Comparison of ENCODE assay signal across 19 cellular contexts in the genomic region with DNA sequence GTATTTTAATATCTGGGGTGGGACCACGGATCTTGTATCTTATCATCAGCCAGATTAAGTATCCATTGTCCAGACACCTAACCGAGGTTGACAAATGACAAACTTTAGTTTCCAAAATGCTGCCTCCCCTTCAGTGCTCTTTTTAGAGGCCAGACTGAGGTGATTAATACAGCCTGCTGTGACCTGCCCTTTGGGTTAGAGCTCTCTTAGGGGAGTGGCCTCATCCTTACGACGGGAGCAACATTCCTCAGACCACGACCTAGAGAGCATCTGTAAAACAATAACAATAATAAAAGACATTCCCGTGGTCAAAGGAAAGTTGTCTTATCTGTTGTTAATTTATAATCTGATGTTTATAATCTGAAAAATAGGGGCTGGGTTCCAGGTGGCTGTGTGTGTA.
DNase-seq lines count a peak whose midpoint lies in the region; ATAC-seq, FAIRE-seq and TF ChIP-seq lines count a peak whose summit lies in the region.
"Had no signal": no experiment of that assay in that cellular context is flagged by ENCODE, and none has a peak within 500 bp of the region (broad histone marks: within the 10 kb centered on the region; RNA-seq: fewer than 3 reads in every experiment).

No MANE protein-coding gene starts in this region.

- H2AFZ ChIP-seq in H1 (ENCODE audit: low read length) (no peak overlapping the region), mesenchymal stem cell (ENCODE audit: low read depth, low read length) (no peak overlapping the region)
- H2AFZ ChIP-seq: GM23248 had no signal

- FAIRE-seq in H1 (lab: Jason Lieb, UNC) = no peak
- FAIRE-seq: D721Med had no signal

- H3K9me3 Mint-ChIP-seq in activated CD4-positive, alpha-beta T cell treated with anti-CD3 and anti-CD28 coated beads, Interleukin-2, amount 10 ng/mL, durations not matched to agents 24 days and 14 days = no peaks in the 10 kb centered on the region

- H3K23ac ChIP-seq in H1 (ENCODE audit: insufficient read length) (no peak overlapping the region), mesenchymal stem cell (ENCODE audit: low read length in 2 of 2) (no peak overlapping the region)

- no peak overlapping the region for H4K5ac ChIP-seq in H1 (ENCODE audit: insufficient read length, low read depth, low read length)

- H2BK20ac ChIP-seq in H1 (ENCODE audit: low read length) = no peak overlapping the region

- TF ChIP-seq RAD21 in H1 (IDR thresholded peaks at IDR 0.05 in 1 of 2, conservative IDR thresholded peaks at IDR 0.05 in 1 of 2; ENCODE audit: low read depth in 2 of 2, low read length in 2 of 2) = no peak

- H3K4me3 ChIP-seq in H1 (ENCODE audit: extremely low read depth in 1 of 4, insufficient read depth in 2 of 4, low read depth in 3 of 4, low read length in 4 of 4) (no peak overlapping the region), mesenchymal stem cell (ENCODE audit: insufficient read depth in 1 of 2, low read depth in 1 of 2, low read length in 2 of 2) (no peak overlapping the region)
- H3K4me3 ChIP-seq: BLaER1 treated with 17β-estradiol and CSF1 and Interleukin-3, amounts not matched to agents 10 nM and 100 nM; GM23248 had no signal

- H2BK5ac ChIP-seq in H1 (ENCODE audit: low read depth, low read length) (no peak overlapping the region), mesenchymal stem cell (ENCODE audit: low read depth, low read length, poor library complexity, severe bottlenecking) (no peak overlapping the region)

- 62% methylated on average over 6 of the region's 6 CpGs; no CpG with 5 or more reads in 1 of the 2 experiments for WGBS in H1 (ENCODE audit: extremely low coverage in 1 of 2, insufficient coverage in 1 of 2, insufficient read length in 1 of 2, insufficient replicate concordance in 2 of 2, low coverage in 1 of 2, low lambda C conversion rate in 2 of 2, missing lambda C conversion rate in 1 of 2), 2 experiments
- 51% methylated on average over 3 of the region's 6 CpGs for WGBS in mesenchymal stem cell

- no peak overlapping the region for H2BK15ac ChIP-seq in H1 (ENCODE audit: low read length)
- no peak overlapping the region for H2BK15ac ChIP-seq in mesenchymal stem cell (ENCODE audit: low read depth, poor library complexity, severe bottlenecking)

- no peaks in the 10 kb centered on the region for H4K20me1 ChIP-seq in H1 (replicated peaks in 1 of 2; ENCODE audit: control insufficient read depth in 1 of 2, insufficient read depth in 2 of 2, low read length in 2 of 2)
- H4K20me1 ChIP-seq: BLaER1 treated with 17β-estradiol and CSF1 and Interleukin-3, amounts not matched to agents 10 nM and 100 nM had no signal

- H3K9me3 ChIP-seq in H1 (ENCODE audit: insufficient read depth in 2 of 2, low read depth in 1 of 2, low read length in 1 of 2) (no peaks in the 10 kb centered on the region), mesenchymal stem cell (ENCODE audit: control insufficient read depth, low read length) (no peaks in the 10 kb centered on the region)
- H3K9me3 ChIP-seq: BLaER1 treated with 17β-estradiol and CSF1 and Interleukin-3, amounts not matched to agents 10 nM and 100 nM had no signal

- H3K18ac ChIP-seq in H1 (ENCODE audit: extremely low read depth, low read length) = no peak overlapping the region
- H3K18ac ChIP-seq in mesenchymal stem cell (ENCODE audit: low read depth in 1 of 2, low read length in 2 of 2) = no peak overlapping the region

- TF ChIP-seq CTCF in H1 (IDR thresholded peaks at IDR 0.05; ENCODE audit: control extremely low read depth in 1 of 3, insufficient read depth in 1 of 3, low read depth in 1 of 3, low read length in 3 of 3) = no peak

- intact Hi-C loops in activated CD4-positive, alpha-beta T cell treated with anti-CD3 and anti-CD28 coated beads, Interleukin-2, amount 10 ng/mL, durations not matched to agents 24 days and 14 days (cut with micrococcal nuclease) = no loop called here

- no peaks in the 10 kb centered on the region for H3K79me1 ChIP-seq in H1 (ENCODE audit: low read depth, low read length)
- H3K79me1 ChIP-seq in mesenchymal stem cell (replicated peaks; ENCODE audit: low read length, poor library complexity, severe bottlenecking) = no peaks in the 10 kb centered on the region

- H3K4me2 ChIP-seq in H1 (ENCODE audit: insufficient read depth in 1 of 2, low read depth in 2 of 2, low read length in 2 of 2) (no peak overlapping the region), mesenchymal stem cell (ENCODE audit: low read length, poor library complexity, severe bottlenecking) (no peak overlapping the region)
- H3K4me2 ChIP-seq: BLaER1 treated with 17β-estradiol and CSF1 and Interleukin-3, amounts not matched to agents 10 nM and 100 nM; KMS-11 had no signal

- no peak overlapping the region for H4K8ac ChIP-seq in H1 (ENCODE audit: extremely low read depth, insufficient read depth, low read length)
- H4K8ac ChIP-seq in mesenchymal stem cell (ENCODE audit: low read length) = no peak overlapping the region

- no peak for TF ChIP-seq POLR2A in H1 (IDR thresholded peaks at IDR 0.05; ENCODE audit: control extremely low read depth in 1 of 2, low read depth in 2 of 2, low read length in 2 of 2)

- H3K36me3 Mint-ChIP-seq in activated CD4-positive, alpha-beta T cell treated with anti-CD3 and anti-CD28 coated beads, Interleukin-2, amount 10 ng/mL, durations not matched to agents 24 days and 14 days (ENCODE audit: low read depth) = no peaks in the 10 kb centered on the region

- H3K4me3 Mint-ChIP-seq in activated CD4-positive, alpha-beta T cell treated with anti-CD3 and anti-CD28 coated beads, Interleukin-2, amount 10 ng/mL, durations not matched to agents 24 days and 14 days = no peak overlapping the region
- H3K4me3 Mint-ChIP-seq: CD8-positive, alpha-beta memory T cell had no signal

- peak; percentile 36 for DNase-seq in ELR (ENCODE audit: low read depth)
- DNase-seq in RPMI7951 (ENCODE audit: low read depth) = peak; percentile 22
- no peak for DNase-seq in H1 (ENCODE audit: low read depth in 1 of 2, low spot score in 2 of 2)
- DNase-seq in mesenchymal stem cell = peak; percentile 8
- no peak for DNase-seq in NCI-H345 treated with DMSO at 0.1 percent for 48 hours (lab: John Stamatoyannopoulos, UW; ENCODE audit: unreplicated experiment)
- no peak for DNase-seq in activated CD4-positive, alpha-beta T cell treated with anti-CD3 and anti-CD28 coated beads, Interleukin-2, amount 10 ng/mL, durations not matched to agents 24 days and 14 days
- DNase-seq: CD8-positive, alpha-beta memory T cell; NCI-H1417 treated with DMSO at 0.1 percent for 48 hours; NCI-H1930; NCI-H345; NCI-H526; PC-3 had no signal

- H3K56ac ChIP-seq in H1 (replicated peaks; ENCODE audit: insufficient read length, low read depth, low read length) = no peak overlapping the region

- H4K91ac ChIP-seq in H1 (replicated peaks; ENCODE audit: insufficient read length, low read length) (no peak overlapping the region), mesenchymal stem cell (ENCODE audit: low read length) (no peak overlapping the region)

- H3K79me2 ChIP-seq in H1 (ENCODE audit: control insufficient read depth in 1 of 2, insufficient read depth in 2 of 2, low read length in 2 of 2) = no peaks in the 10 kb centered on the region

- no peak for TF ChIP-seq EP300 in H1 (IDR thresholded peaks at IDR 0.05; ENCODE audit: borderline replicate concordance in 1 of 2, low read depth in 2 of 2, low read length in 2 of 2)

- no peaks in the 10 kb centered on the region for H3K23me2 ChIP-seq in H1 (ENCODE audit: low read depth, low read length)

- H3K9ac ChIP-seq in H1 (replicated peaks in 1 of 4; ENCODE audit: extremely low read depth in 1 of 4, low read depth in 3 of 4, low read length in 3 of 4) = no peak overlapping the region
- no peak overlapping the region for H3K9ac ChIP-seq in mesenchymal stem cell (ENCODE audit: low read length)
- H3K9ac ChIP-seq: BLaER1 treated with 17β-estradiol and CSF1 and Interleukin-3, amounts not matched to agents 10 nM and 100 nM; GM23248; KMS-11 had no signal

- H3K27ac ChIP-seq in H1 (ENCODE audit: low read depth, low read length) (no peak overlapping the region), mesenchymal stem cell (ENCODE audit: low read length, poor library complexity, severe bottlenecking) (no peak overlapping the region)
- H3K27ac ChIP-seq: BLaER1 treated with 17β-estradiol and CSF1 and Interleukin-3, amounts not matched to agents 10 nM and 100 nM; GM23248; KMS-11 had no signal

- H3K4me1 ChIP-seq in H1 (replicated peaks in 1 of 4; ENCODE audit: control insufficient read depth in 3 of 4, insufficient read depth in 4 of 4, low read length in 3 of 4) (peaks cover 0 to 8% (median 0%) of the 10 kb centered on the region in 4 experiments; a peak in 2 of 7 replicates), mesenchymal stem cell (ENCODE audit: control insufficient read depth, insufficient read depth, low read depth, low read length) (peaks cover 2% of the 10 kb centered on the region)

- ATAC-seq in GM18868 (IDR thresholded peaks at IDR 0.05; ENCODE audit: unreplicated experiment) (no peak), HG03439 (IDR thresholded peaks at IDR 0.05; ENCODE audit: unreplicated experiment) (no peak)
- ATAC-seq: PC-3, Right ventricle myocardium inferior had no signal

- H2AK5ac ChIP-seq in H1 (ENCODE audit: low read depth, low read length) = no peak overlapping the region
- H2AK5ac ChIP-seq in mesenchymal stem cell (ENCODE audit: low read length, severe bottlenecking) = no peak overlapping the region

- CTCF ChIA-PET in H1 (lab: Charles Lee; ENCODE audit: partially characterized antibody) = no interaction called here

- no peaks in the 10 kb centered on the region for H3K36me3 ChIP-seq in H1 (ENCODE audit: control insufficient read depth in 2 of 4, insufficient read depth in 4 of 4, low read length in 3 of 4)
- no peaks in the 10 kb centered on the region for H3K36me3 ChIP-seq in mesenchymal stem cell (ENCODE audit: control insufficient read depth in 1 of 2, insufficient read depth in 2 of 2, low read depth in 1 of 2, low read length in 2 of 2)
- H3K36me3 ChIP-seq: BLaER1 treated with 17β-estradiol and CSF1 and Interleukin-3, amounts not matched to agents 10 nM and 100 nM had no signal

- H2BK120ac ChIP-seq in H1 (replicated peaks; ENCODE audit: low read depth, low read length) (no peak overlapping the region), mesenchymal stem cell (ENCODE audit: low read depth, low read length) (no peak overlapping the region)

- peaks cover 1% of the 10 kb centered on the region for H3K4me1 Mint-ChIP-seq in activated CD4-positive, alpha-beta T cell treated with anti-CD3 and anti-CD28 coated beads, Interleukin-2, amount 10 ng/mL, durations not matched to agents 24 days and 14 days
- H3K4me1 Mint-ChIP-seq: CD8-positive, alpha-beta memory T cell had no signal

- no peak overlapping the region for H3K27ac Mint-ChIP-seq in activated CD4-positive, alpha-beta T cell treated with anti-CD3 and anti-CD28 coated beads, Interleukin-2, amount 10 ng/mL, durations not matched to agents 24 days and 14 days
- H3K27ac Mint-ChIP-seq: CD8-positive, alpha-beta memory T cell had no signal

- H2BK12ac ChIP-seq in H1 (ENCODE audit: low read depth, low read length) (no peak overlapping the region), mesenchymal stem cell (ENCODE audit: low read length in 2 of 2) (peak overlapping the region in 1 of 2 experiments; percentile 79)

- no peak overlapping the region for H3K14ac ChIP-seq in H1 (ENCODE audit: insufficient read length)
- H3K14ac ChIP-seq in mesenchymal stem cell (ENCODE audit: low read length in 2 of 2) = no peak overlapping the region

- H3K27me3 Mint-ChIP-seq in activated CD4-positive, alpha-beta T cell treated with anti-CD3 and anti-CD28 coated beads, Interleukin-2, amount 10 ng/mL, durations not matched to agents 24 days and 14 days = peaks cover 20% of the 10 kb centered on the region

- H3K27me3 ChIP-seq in H1 (replicated peaks in 1 of 4; ENCODE audit: control insufficient read depth in 3 of 4, extremely low read depth in 1 of 4, insufficient read depth in 3 of 4, low read length in 3 of 4) = peaks cover 0 to 3% (median 0%) of the 10 kb centered on the region in 4 experiments; a peak in 2 of 7 replicates
- no peaks in the 10 kb centered on the region for H3K27me3 ChIP-seq in mesenchymal stem cell (ENCODE audit: control insufficient read depth in 1 of 2, insufficient read depth in 1 of 2, low read length in 2 of 2)
- H3K27me3 ChIP-seq: BLaER1 treated with 17β-estradiol and CSF1 and Interleukin-3, amounts not matched to agents 10 nM and 100 nM had no signal

- no peak overlapping the region for H3K4ac ChIP-seq in H1 (replicated peaks; ENCODE audit: insufficient read length, low read depth, low read length)
- H3K4ac ChIP-seq in mesenchymal stem cell (ENCODE audit: low read depth in 1 of 2, low read length in 2 of 2) = peak overlapping the region in 1 of 2 experiments; percentile 15

- POLR2A ChIA-PET in H1 (lab: Charles Lee; ENCODE audit: partially characterized antibody) = no interaction called here

Comparison
In these comparisons a context has a peak if more than half of its experiments do, and no peak if none do; other contexts are left out.
1. DNase-seq: peak in ELR (single experiment), RPMI7951 (single experiment) and mesenchymal stem cell (single experiment); none in H1 (0 of 2), NCI-H345 treated with DMSO at 0.1 percent for 48 hours (single experiment) and activated CD4-positive, alpha-beta T cell treated with anti-CD3 and anti-CD28 coated beads, Interleukin-2, amount 10 ng/mL, durations not matched to agents 24 days and 14 days (single experiment).